Comparison of ENCODE assay signal across 8 cellular contexts in the genomic region with DNA sequence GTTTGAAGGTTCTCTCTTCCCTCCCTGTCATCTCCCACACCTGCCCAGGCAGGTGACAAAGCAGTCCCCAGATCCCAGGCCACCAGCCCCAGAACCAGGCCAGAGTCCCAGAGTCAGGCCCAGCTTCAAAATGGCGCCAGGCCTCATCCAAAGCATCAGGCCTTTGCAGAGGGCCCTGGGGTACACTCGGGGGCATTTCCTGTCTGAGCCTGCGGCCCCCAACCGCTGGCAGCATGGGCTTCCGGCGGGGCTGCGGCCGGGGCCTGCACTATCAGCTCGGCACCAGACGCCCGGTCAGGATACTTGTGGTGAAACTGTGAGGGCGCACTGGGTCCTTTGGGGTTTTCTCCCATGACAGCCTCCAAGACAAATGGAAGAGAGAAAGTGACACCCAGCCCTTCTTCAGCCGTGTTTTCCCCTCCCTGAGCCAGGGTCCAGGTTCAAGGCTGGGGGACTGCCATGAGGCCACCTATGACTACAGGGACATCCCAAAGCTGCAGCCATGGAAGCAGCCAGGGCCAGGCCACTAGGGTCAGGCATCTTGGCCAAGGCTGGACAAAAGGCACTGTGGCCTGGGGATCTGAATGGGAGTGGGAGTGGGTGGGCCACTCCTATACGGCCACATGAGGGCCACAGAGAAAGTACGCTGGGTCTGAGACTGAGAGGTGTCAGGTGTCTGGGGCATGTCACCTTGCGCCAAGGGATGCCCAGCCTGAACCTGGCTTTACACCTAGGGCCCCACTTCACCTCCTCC. TPM values are rescaled to one million over a fixed set of nuclear protein-coding genes. Genes with fewer than 3 reads are reported as not detected.
A peak's percentile ranks its signal among the peaks of the same experiment; 100 is the strongest.
DNase-seq lines count a peak whose midpoint lies in the region; TF ChIP-seq lines count a peak whose summit lies in the region.

No MANE protein-coding gene starts in this region.

- CTCF ChIA-PET in CD8-positive, alpha-beta memory T cell (lab: Charles Lee): interaction anchor here (0.8 to 3.2 kb wide), 30 partner anchors 9 to 307 kb away, joined by 3 to 34 read pairs (median 6); a partner anchor contains a TSS

- H3K9me3 Mint-ChIP-seq in CD8-positive, alpha-beta memory T cell: no peaks in the 10 kb centered on the region

- POLR2A ChIA-PET in CD8-positive, alpha-beta memory T cell (lab: Charles Lee): interaction anchor here (1.6 kb wide), 1 partner anchor 108 kb away, joined by 5 read pairs; no protein-coding TSS in a partner anchor

- H3K4me1 Mint-ChIP-seq in CD8-positive, alpha-beta memory T cell: peaks cover 18 to 33% (median 22%) of the 10 kb centered on the region in 3 donors

- no peaks in the 10 kb centered on the region for H3K27me3 Mint-ChIP-seq in CD8-positive, alpha-beta memory T cell

- peaks cover 0 to 39% (median 6%) of the 10 kb centered on the region in 3 donors for H3K36me3 Mint-ChIP-seq in CD8-positive, alpha-beta memory T cell

- H2AFZ ChIP-seq in Loucy (ENCODE audit: low read length): no peak overlapping the region
- peak overlapping the region; percentile 24 for H2AFZ ChIP-seq in osteoblast (ENCODE audit: low read length)

- H3K27me3 ChIP-seq in CD8-positive, alpha-beta memory T cell (ENCODE audit: insufficient read depth, low read length, poor library complexity, severe bottlenecking): no peaks in the 10 kb centered on the region
- H3K27me3 ChIP-seq in Loucy (ENCODE audit: insufficient read depth, low read length, poor library complexity, severe bottlenecking) (no peaks in the 10 kb centered on the region), osteoblast (ENCODE audit: insufficient read depth, low read length) (no peaks in the 10 kb centered on the region)

- H3K9me2 ChIP-seq in Loucy (replicated peaks; ENCODE audit: low read depth, low read length): no peaks in the 10 kb centered on the region

- H3K4me2 ChIP-seq in Loucy (ENCODE audit: low read depth, low read length, poor library complexity, severe bottlenecking) (peak overlapping the region; percentile 45), osteoblast (ENCODE audit: insufficient read depth, low read length) (peak overlapping the region; percentile 90)

- H3K4me3 Mint-ChIP-seq in CD8-positive, alpha-beta memory T cell: peak overlapping the region; percentile 87 to 97 (median 96)

- H3K36me3 ChIP-seq in CD8-positive, alpha-beta memory T cell (ENCODE audit: insufficient read depth, low read length): peaks cover 18% of the 10 kb centered on the region
- peaks cover 30% of the 10 kb centered on the region; the same call in 1 of the 2 replicates for H3K36me3 ChIP-seq in Loucy (ENCODE audit: insufficient read depth, low read length)
- H3K36me3 ChIP-seq in osteoblast (ENCODE audit: insufficient read depth, low read length): peaks cover 25% of the 10 kb centered on the region

- H3K79me2 ChIP-seq in Loucy (ENCODE audit: insufficient read depth, low read length) (peaks cover 8% of the 10 kb centered on the region; the same call in 1 of the 2 replicates), osteoblast (ENCODE audit: insufficient read depth, low read length) (peaks cover 45% of the 10 kb centered on the region)

- peak overlapping the region; percentile 68 for H3K9ac ChIP-seq in Loucy (ENCODE audit: low read depth, low read length, poor library complexity, severe bottlenecking)

- H4K20me1 ChIP-seq in Loucy (ENCODE audit: insufficient read depth, low read length, poor library complexity, severe bottlenecking) (no peaks in the 10 kb centered on the region), osteoblast (ENCODE audit: insufficient read depth, low read length) (no peaks in the 10 kb centered on the region)

- H3K27ac ChIP-seq in CD8-positive, alpha-beta memory T cell (ENCODE audit: low read depth, low read length): peak overlapping the region; percentile 70
- H3K27ac ChIP-seq in coronary artery (peak overlapping the region; percentile 79 to 93), osteoblast (ENCODE audit: low read depth, low read length) (peak overlapping the region; percentile 66)

- TF ChIP-seq CTCF in Loucy (conservative IDR thresholded peaks at IDR 0.05; ENCODE audit: low read length) (no peak), coronary artery (IDR thresholded peaks at IDR 0.05) (no peak), osteoblast (IDR thresholded peaks at IDR 0.05; ENCODE audit: extremely low read depth, low read depth, low read length) (no peak)

- H3K4me1 ChIP-seq in CD8-positive, alpha-beta memory T cell (ENCODE audit: insufficient read depth, low read length): peaks cover 21% of the 10 kb centered on the region
- peaks cover 8% of the 10 kb centered on the region for H3K4me1 ChIP-seq in Loucy (ENCODE audit: insufficient read depth, low read length, poor library complexity, severe bottlenecking)
- peaks cover 26% of the 10 kb centered on the region for H3K4me1 ChIP-seq in osteoblast (ENCODE audit: insufficient read depth, low read length)

- peak overlapping the region; percentile 63 to 97 (median 96) for H3K27ac Mint-ChIP-seq in CD8-positive, alpha-beta memory T cell

- DNase-seq in CD8-positive, alpha-beta memory T cell: peak in 1 of 5 donors; percentile 51
- DNase-seq in coronary artery (ENCODE audit: low spot score): no peak
- no peak for DNase-seq in osteoblast (ENCODE audit: insufficient read length, low spot score, missing footprints)
- DNase-seq in NOMO-1 treated with DMSO at 0.1 percent for 48 hours (lab: John Stamatoyannopoulos, UW; ENCODE audit: unreplicated experiment): no peak
- no peak for DNase-seq in NCI-H2107 treated with DMSO at 0.1 percent for 48 hours (lab: John Stamatoyannopoulos, UW; ENCODE audit: unreplicated experiment)
- no peak for DNase-seq in amniotic stem cell (lab: John Stamatoyannopoulos, UW)
- DNase-seq in NCI-H1417 (lab: John Stamatoyannopoulos, UW): no peak

- no peaks in the 10 kb centered on the region for H3K9me3 ChIP-seq in CD8-positive, alpha-beta memory T cell (ENCODE audit: low read length)
- H3K9me3 ChIP-seq in Loucy (ENCODE audit: insufficient read depth, low read depth, low read length) (no peaks in the 10 kb centered on the region), osteoblast (ENCODE audit: low read depth, low read length) (no peaks in the 10 kb centered on the region)

- peak overlapping the region; percentile 68 for H3K4me3 ChIP-seq in CD8-positive, alpha-beta memory T cell (ENCODE audit: low read length)
- H3K4me3 ChIP-seq in Loucy (ENCODE audit: low read length, poor library complexity, severe bottlenecking) (peak overlapping the region; percentile 55), coronary artery (peak overlapping the region; percentile 97), osteoblast (ENCODE audit: insufficient read depth, low read length) (peak overlapping the region; percentile 80)

- H3F3A ChIP-seq in Loucy (ENCODE audit: low read depth): no peaks in the 10 kb centered on the region

RNA-seq across cellular contexts. Expression of a gene that starts 33.9 kb away (rescaled TPM):
- total RNA-seq in CD8-positive, alpha-beta memory T cell: 100 to 1,000 TPM; 188 to 194 TPM
- polyA plus RNA-seq in CD8-positive, alpha-beta memory T cell: 294 TPM
- total RNA-seq in osteoblast: 467 and 473 TPM in 2 replicates
